ENCODE assay signal across 14 cellular contexts in genomic region chr19:13120817-13121216, GRCh38. TPM values are rescaled to one million over a fixed set of nuclear protein-coding genes. Genes with fewer than 3 reads are reported as not detected.
DNase-seq lines count a peak whose midpoint lies in the region; ATAC-seq, FAIRE-seq and TF ChIP-seq lines count a peak whose summit lies in the region.
"Had no signal": no experiment of that assay in that cellular context is flagged by ENCODE, and none has a peak within 500 bp of the region (broad histone marks: within the 10 kb centered on the region; RNA-seq: fewer than 3 reads in every experiment).

No MANE protein-coding gene starts in this region.

- H3K9ac ChIP-seq in HUES6 (ENCODE audit: low read length) (peak overlapping the region; percentile 52), K562 (ENCODE audit: insufficient read depth in 1 of 2, low read depth in 2 of 2, low read length in 2 of 2) (peak overlapping the region in 1 of 2 experiments; percentile 97; a peak in 1 of 4 replicates)

- peaks cover 5 to 68% (median 28%) of the 10 kb centered on the region in 4 donors for H3K4me1 Mint-ChIP-seq in CD4-positive, CD25-positive, alpha-beta regulatory T cell
- peaks cover 34% of the 10 kb centered on the region for H3K4me1 Mint-ChIP-seq in mesothelial cell of epicardium

- H3K4me3 Mint-ChIP-seq in CD4-positive, CD25-positive, alpha-beta regulatory T cell, result peak overlapping the region; percentile 56 to 90 (median 72)
- peak overlapping the region; percentile 14 for H3K4me3 Mint-ChIP-seq in mesothelial cell of epicardium

- intact Hi-C loops in K562 (cut with micrococcal nuclease), result no loop called here

- no peaks in the 10 kb centered on the region for H3K27me3 ChIP-seq in CD4-positive, CD25-positive, alpha-beta regulatory T cell (ENCODE audit: control insufficient read depth, insufficient read depth, low read length)
- H3K27me3 ChIP-seq in HUES6 (ENCODE audit: control insufficient read depth, insufficient read depth, low read length), result no peaks in the 10 kb centered on the region
- no peaks in the 10 kb centered on the region for H3K27me3 ChIP-seq in K562 (ENCODE audit: control insufficient read depth in 2 of 2, insufficient read depth in 2 of 2, low read length in 2 of 2)
- H3K27me3 ChIP-seq: gastrocnemius medialis, stomach had no signal

- peaks cover 37% of the 10 kb centered on the region for H3K4me1 ChIP-seq in CD4-positive, CD25-positive, alpha-beta regulatory T cell (ENCODE audit: control insufficient read depth, insufficient read depth, low read length, poor library complexity, severe bottlenecking)
- peaks cover 34% of the 10 kb centered on the region for H3K4me1 ChIP-seq in HUES6 (ENCODE audit: control insufficient read depth, insufficient read depth, low read length)
- H3K4me1 ChIP-seq in K562 (replicated peaks in 1 of 2; ENCODE audit: control insufficient read depth in 2 of 2, insufficient read depth in 2 of 2, low read length in 2 of 2), result peaks cover 21 to 48% of the 10 kb centered on the region in 2 experiments; a peak in 4 of 5 replicates

- peaks cover 12% of the 10 kb centered on the region for H3K9me1 ChIP-seq in K562 (ENCODE audit: control insufficient read depth, insufficient read depth, low read length)

- TF ChIP-seq EP300 in K562 (IDR thresholded peaks at IDR 0.05; ENCODE audit: low read length), result no peak

- peaks cover 94% of the 10 kb centered on the region for H3K79me2 ChIP-seq in K562 (ENCODE audit: control insufficient read depth, insufficient read depth, low read length)

- TF ChIP-seq RAD21 in K562 (CRISPR knock-in tag; conservative IDR thresholded peaks at IDR 0.05 in 1 of 2, IDR thresholded peaks at IDR 0.05 in 1 of 2), result no peak

- TF ChIP-seq CTCF in K562 (IDR thresholded peaks at IDR 0.05 in 2 of 3, conservative IDR thresholded peaks at IDR 0.05 in 1 of 3; ENCODE audit: insufficient read depth in 2 of 3, low read depth in 1 of 3, low read length in 3 of 3), result no peak
- TF ChIP-seq CTCF in mesothelial cell of epicardium (IDR thresholded peaks at IDR 0.05; ENCODE audit: unreplicated experiment), result no peak

- H3K4me2 ChIP-seq in K562 (ENCODE audit: insufficient read depth, low read length), result peak overlapping the region; percentile 88

- no peaks in the 10 kb centered on the region for H3K9me3 Mint-ChIP-seq in CD4-positive, CD25-positive, alpha-beta regulatory T cell
- H3K9me3 Mint-ChIP-seq in mesothelial cell of epicardium, result no peaks in the 10 kb centered on the region

- H3K27me3 Mint-ChIP-seq in CD4-positive, CD25-positive, alpha-beta regulatory T cell, result no peaks in the 10 kb centered on the region
- H3K27me3 Mint-ChIP-seq in mesothelial cell of epicardium (ENCODE audit: low read depth), result no peaks in the 10 kb centered on the region

- no peaks in the 10 kb centered on the region for H3K9me3 ChIP-seq in CD4-positive, CD25-positive, alpha-beta regulatory T cell (ENCODE audit: control insufficient read depth in 2 of 2, low read length in 2 of 2)
- H3K9me3 ChIP-seq in HUES6 (ENCODE audit: control insufficient read depth, insufficient read depth, low read depth, low read length), result no peaks in the 10 kb centered on the region
- no peaks in the 10 kb centered on the region for H3K9me3 ChIP-seq in K562 (replicated peaks; ENCODE audit: control insufficient read depth, insufficient read depth, low read depth, low read length)
- H3K9me3 ChIP-seq: gastrocnemius medialis, stomach had no signal

- ATAC-seq in CD4-positive, CD25-positive, alpha-beta regulatory T cell (ENCODE audit: low read depth in 2 of 2), result no peak
- no peak for ATAC-seq in K562
- ATAC-seq in GM19324 (IDR thresholded peaks at IDR 0.05; ENCODE audit: low FRiP score, unreplicated experiment), result no peak
- ATAC-seq in HG02884 (IDR thresholded peaks at IDR 0.05; ENCODE audit: unreplicated experiment), result no peak
- ATAC-seq: gastrocnemius medialis had no signal

- no TSS peak for BruUV-seq in K562 (replicated peaks; lab: Mats Ljungman, UMichigan)

- POLR2A ChIA-PET in K562 (lab: Yijun Ruan, JAX), result interaction anchor here (0.7 to 3.0 kb wide), 6 partner anchors 8 to 31 kb away, joined by 3 to 12 read pairs (median 4); partner anchors contain the start of genes IER2 and STX10

- FAIRE-seq in K562 (lab: Jason Lieb, UNC), result no peak
- FAIRE-seq: small intestine had no signal

- no peak for TF ChIP-seq POLR2A in K562 (conservative IDR thresholded peaks at IDR 0.05)

- no peak overlapping the region for H2AFZ ChIP-seq in K562 (ENCODE audit: low read depth, low read length)
- H2AFZ ChIP-seq: PC-9 had no signal

- DNase-seq in CD4-positive, CD25-positive, alpha-beta regulatory T cell, result no peak
- DNase-seq in K562 (ENCODE audit: extremely low read depth in 1 of 4, low spot score in 3 of 4), result no peak
- no peak for DNase-seq in mesothelial cell of epicardium (ENCODE audit: low spot score in 2 of 2, unreplicated experiment in 2 of 2)
- DNase-seq in NCI-H1694 treated with DMSO at 0.1 percent for 48 hours (lab: John Stamatoyannopoulos, UW), result no peak
- no peak for DNase-seq in NK-92 (lab: John Stamatoyannopoulos, UW; ENCODE audit: unreplicated experiment)
- DNase-seq: amygdala, gastrocnemius medialis, NCI-H1436 treated with DMSO at 0.1 percent for 48 hours, PC-9, small intestine, stomach had no signal

- no peak overlapping the region for H3K27ac ChIP-seq in CD4-positive, CD25-positive, alpha-beta regulatory T cell (ENCODE audit: insufficient read depth, low read length, poor library complexity, severe bottlenecking)
- H3K27ac ChIP-seq in HUES6 (ENCODE audit: low read depth, low read length) (peak overlapping the region; percentile 77; the same call in 1 of the 2 replicates), K562 (ENCODE audit: extremely low read depth, low read depth, low read length) (no peak overlapping the region)
- H3K27ac ChIP-seq: PC-9, stomach had no signal

- CTCF ChIA-PET in K562 (lab: Yijun Ruan, JAX; ENCODE audit: low intra/inter-chr PET ratio), result no interaction called here

- in situ Hi-C loops in K562 (cut with MboI), result no loop called here

- peak overlapping the region in 1 of 3 donors; percentile 69 for H3K27ac Mint-ChIP-seq in CD4-positive, CD25-positive, alpha-beta regulatory T cell
- peak overlapping the region; percentile 61 for H3K27ac Mint-ChIP-seq in mesothelial cell of epicardium

- no peaks in the 10 kb centered on the region for H3K36me3 Mint-ChIP-seq in CD4-positive, CD25-positive, alpha-beta regulatory T cell
- peaks cover 4% of the 10 kb centered on the region for H3K36me3 Mint-ChIP-seq in mesothelial cell of epicardium

- 82% methylated on average over 10 of the region's 10 CpGs for WGBS in K562 (ENCODE audit: insufficient coverage, low coverage, missing lambda C conversion rate)

- H4K20me1 ChIP-seq in K562 (replicated peaks; ENCODE audit: control insufficient read depth, insufficient read depth, low read length), result peaks cover 53% of the 10 kb centered on the region

- peaks cover 7% of the 10 kb centered on the region for H3K36me3 ChIP-seq in CD4-positive, CD25-positive, alpha-beta regulatory T cell (ENCODE audit: control insufficient read depth, insufficient read depth, low read length)
- H3K36me3 ChIP-seq in HUES6 (ENCODE audit: control insufficient read depth, insufficient read depth, low read length) (peaks cover 23% of the 10 kb centered on the region), K562 (ENCODE audit: control insufficient read depth, insufficient read depth, low read length) (peaks cover 63% of the 10 kb centered on the region)
- H3K36me3 ChIP-seq: gastrocnemius medialis had no signal

- H3K4me3 ChIP-seq in CD4-positive, CD25-positive, alpha-beta regulatory T cell (ENCODE audit: low read depth, low read length), result no peak overlapping the region
- peak overlapping the region; percentile 94; the same call in 1 of the 2 replicates for H3K4me3 ChIP-seq in HUES6 (ENCODE audit: low read depth, low read length)
- no peak overlapping the region for H3K4me3 ChIP-seq in K562
- H3K4me3 ChIP-seq: gastrocnemius medialis, PC-9, stomach had no signal

RNA-seq across cellular contexts. Expression of gene NACC1, which starts 2.8 kb away (rescaled TPM):
- total RNA-seq in CD4-positive, CD25-positive, alpha-beta regulatory T cell, result 25.4 TPM
- 1 to 10 TPM in 2 of 4 donors, under 1 TPM in 2; 0.71 to 2.5 (median 1.2) TPM for polyA plus RNA-seq in CD4-positive, CD25-positive, alpha-beta regulatory T cell
- 31.6 and 133 TPM in 2 replicates for total RNA-seq in K562 (2011; cell fraction: chromatin; rRNA removed; ENCODE audit: low replicate concordance)
- total RNA-seq in K562 (2011; cell fraction: nucleolus; rRNA removed), result 77.5 and 89.6 TPM in 2 replicates
- 35.3 and 45.1 TPM in 2 replicates for total RNA-seq in K562 (2011; cell fraction: nucleoplasm; rRNA removed)
- total RNA-seq in K562 (2014; rRNA removed), result 62.4 and 85.7 TPM in 2 replicates
- total RNA-seq in K562 (2014; rRNA removed; fragmentation: Illumina TruSeq; extraction: Trizol), result 9.1 and 9.5 TPM in 2 replicates
- total RNA-seq in K562 (2015; rRNA removed; fragmentation: Illumina TruSeq; extraction: Trizol), result 40.2 and 46.8 TPM in 2 replicates
- total RNA-seq in K562 (2021), result 93.0 and 96.6 TPM in 2 replicates
- polyA plus RNA-seq in K562 (2011; rRNA removed), result 25.8 and 49.0 TPM in 2 replicates
- polyA plus RNA-seq in K562 (2011; cell fraction: cytosol; rRNA removed), result 59.4 and 222 TPM in 2 replicates
- 52.2 and 123 TPM in 2 replicates for polyA plus RNA-seq in K562 (2011; cell fraction: nucleus; rRNA removed)
- polyA plus RNA-seq in K562 (2012), result 35.2 and 37.0 TPM in 2 replicates
- 23.2 and 90.7 TPM in 2 replicates for polyA plus RNA-seq in K562 (2014; fragmentation: Illumina TruSeq; extraction: Trizol)
- under 1 TPM; 0.04 to 0.17 TPM for polyA plus RNA-seq in K562 (2014; fragmentation: Nextera tagmentation; extraction: Ambion mirVana)
- 46.1 and 68.1 TPM in 2 replicates for polyA plus RNA-seq in K562 (2014; rRNA removed)
- 17.9 and 39.8 TPM in 2 replicates for polyA minus RNA-seq in K562 (2011; rRNA and poly(A)+ RNA removed)
- 67.5 and 79.0 TPM in 2 replicates for polyA minus RNA-seq in K562 (2011; cell fraction: cytosol; rRNA and poly(A)+ RNA removed)
- 16.6 and 18.0 TPM in 2 replicates for polyA minus RNA-seq in K562 (2011; cell fraction: nucleus; rRNA and poly(A)+ RNA removed)
- total RNA-seq in mesothelial cell of epicardium, result 63.0 to 76.4 TPM (median 74.5 TPM) in 3 replicates

RNA-seq across cellular contexts. Expression of gene TRMT1, which starts 4.3 kb away (rescaled TPM):
- total RNA-seq in CD4-positive, CD25-positive, alpha-beta regulatory T cell, result 57.6 TPM
- 10 to 100 TPM; 16.0 to 22.3 (median 19.9) TPM for polyA plus RNA-seq in CD4-positive, CD25-positive, alpha-beta regulatory T cell
- 73.3 and 179 TPM in 2 replicates for total RNA-seq in K562 (2011; cell fraction: chromatin; rRNA removed; ENCODE audit: low replicate concordance)
- 168 and 175 TPM in 2 replicates for total RNA-seq in K562 (2011; cell fraction: nucleolus; rRNA removed)
- total RNA-seq in K562 (2011; cell fraction: nucleoplasm; rRNA removed), result 79.0 and 80.0 TPM in 2 replicates
- total RNA-seq in K562 (2014; rRNA removed), result 89.1 and 113 TPM in 2 replicates
- 25.8 and 42.9 TPM in 2 replicates for total RNA-seq in K562 (2014; rRNA removed; fragmentation: Illumina TruSeq; extraction: Trizol)
- 54.3 and 60.2 TPM in 2 replicates for total RNA-seq in K562 (2015; rRNA removed; fragmentation: Illumina TruSeq; extraction: Trizol)
- total RNA-seq in K562 (2021), result 118 TPM in 2 replicates
- 44.1 and 53.3 TPM in 2 replicates for polyA plus RNA-seq in K562 (2011; rRNA removed)
- 39.2 and 80.0 TPM in 2 replicates for polyA plus RNA-seq in K562 (2011; cell fraction: cytosol; rRNA removed)
- 282 and 531 TPM in 2 replicates for polyA plus RNA-seq in K562 (2011; cell fraction: nucleus; rRNA removed)
- 59.6 and 77.8 TPM in 2 replicates for polyA plus RNA-seq in K562 (2012)
- polyA plus RNA-seq in K562 (2014; fragmentation: Illumina TruSeq; extraction: Trizol), result 84.8 and 96.2 TPM in 2 replicates
- polyA plus RNA-seq in K562 (2014; fragmentation: Nextera tagmentation; extraction: Ambion mirVana), result 10 to 100 TPM in 1 of 2 experiments, 1 to 10 TPM in 1; 5.8 to 10.9 TPM
- polyA plus RNA-seq in K562 (2014; rRNA removed), result 155 and 158 TPM in 2 replicates
- polyA minus RNA-seq in K562 (2011; rRNA and poly(A)+ RNA removed), result 23.7 and 27.9 TPM in 2 replicates
- 49.3 and 51.7 TPM in 2 replicates for polyA minus RNA-seq in K562 (2011; cell fraction: cytosol; rRNA and poly(A)+ RNA removed)
- polyA minus RNA-seq in K562 (2011; cell fraction: nucleus; rRNA and poly(A)+ RNA removed), result 50.5 and 77.3 TPM in 2 replicates
- 53.9 to 58.6 TPM (median 57.0 TPM) in 3 replicates for total RNA-seq in mesothelial cell of epicardium

RNA-seq across cellular contexts. Expression of gene LYL1, which starts 18.2 kb away (rescaled TPM):
- total RNA-seq in CD4-positive, CD25-positive, alpha-beta regulatory T cell, result 8.7 TPM
- polyA plus RNA-seq in CD4-positive, CD25-positive, alpha-beta regulatory T cell, result 10 to 100 TPM in 1 of 4 donors, 1 to 10 TPM in 3; 6.5 to 14.2 (median 7.5) TPM
- total RNA-seq in K562 (2011; cell fraction: chromatin; rRNA removed; ENCODE audit: low replicate concordance), result 54.5 and 112 TPM in 2 replicates
- 105 and 123 TPM in 2 replicates for total RNA-seq in K562 (2011; cell fraction: nucleolus; rRNA removed)
- total RNA-seq in K562 (2011; cell fraction: nucleoplasm; rRNA removed), result 74.6 and 89.7 TPM in 2 replicates
- total RNA-seq in K562 (2014; rRNA removed) (266 and 312 TPM in 2 replicates), K562 (2014; rRNA removed; fragmentation: Illumina TruSeq; extraction: Trizol) (13.2 and 17.7 TPM in 2 replicates), K562 (2015; rRNA removed; fragmentation: Illumina TruSeq; extraction: Trizol) (89.9 and 108 TPM in 2 replicates), K562 (2021) (216 and 218 TPM in 2 replicates), mesothelial cell of epicardium (3.4 to 4.0 TPM (median 3.8 TPM) in 3 replicates)
- polyA plus RNA-seq in K562 (2011; rRNA removed) (34.0 and 47.0 TPM in 2 replicates), K562 (2014; fragmentation: Illumina TruSeq; extraction: Trizol) (17.8 and 71.5 TPM in 2 replicates), K562 (2014; fragmentation: Nextera tagmentation; extraction: Ambion mirVana) (1 to 10 TPM; 1.3 to 1.6 TPM), K562 (2014; rRNA removed) (165 and 175 TPM in 2 replicates)
- polyA plus RNA-seq in K562 (2011; cell fraction: cytosol; rRNA removed), result 73.1 and 246 TPM in 2 replicates
- polyA plus RNA-seq in K562 (2011; cell fraction: nucleus; rRNA removed), result 76.6 and 132 TPM in 2 replicates
- 144 and 229 TPM in 2 replicates for polyA plus RNA-seq in K562 (2012)
- 12.7 and 14.2 TPM in 2 replicates for polyA minus RNA-seq in K562 (2011; rRNA and poly(A)+ RNA removed)
- polyA minus RNA-seq in K562 (2011; cell fraction: cytosol; rRNA and poly(A)+ RNA removed), result 46.0 and 79.3 TPM in 2 replicates
- polyA minus RNA-seq in K562 (2011; cell fraction: nucleus; rRNA and poly(A)+ RNA removed), result 37.4 and 52.3 TPM in 2 replicates

RNA-seq across cellular contexts. Expression of gene STX10, which starts 29.4 kb away (rescaled TPM):
- 56.5 TPM for total RNA-seq in CD4-positive, CD25-positive, alpha-beta regulatory T cell
- 10 to 100 TPM; 52.4 to 68.2 (median 58.9) TPM for polyA plus RNA-seq in CD4-positive, CD25-positive, alpha-beta regulatory T cell
- total RNA-seq in K562 (2011; cell fraction: chromatin; rRNA removed; ENCODE audit: low replicate concordance), result 25.6 and 67.7 TPM in 2 replicates
- 56.9 and 60.3 TPM in 2 replicates for total RNA-seq in K562 (2011; cell fraction: nucleolus; rRNA removed)
- 42.4 and 42.7 TPM in 2 replicates for total RNA-seq in K562 (2011; cell fraction: nucleoplasm; rRNA removed)
- total RNA-seq in K562 (2014; rRNA removed) (57.8 and 59.2 TPM in 2 replicates), K562 (2014; rRNA removed; fragmentation: Illumina TruSeq; extraction: Trizol) (12.6 and 19.0 TPM in 2 replicates), K562 (2015; rRNA removed; fragmentation: Illumina TruSeq; extraction: Trizol) (31.0 and 33.9 TPM in 2 replicates), K562 (2021) (39.6 and 41.6 TPM in 2 replicates), mesothelial cell of epicardium (52.7 to 58.4 TPM (median 56.7 TPM) in 3 replicates)
- polyA plus RNA-seq in K562 (2011; rRNA removed) (46.6 and 77.4 TPM in 2 replicates), K562 (2014; fragmentation: Illumina TruSeq; extraction: Trizol) (30.3 and 35.2 TPM in 2 replicates), K562 (2014; fragmentation: Nextera tagmentation; extraction: Ambion mirVana) (1 to 10 TPM in 1 of 2 experiments, under 1 TPM in 1; 0.51 to 1.7 TPM), K562 (2014; rRNA removed) (66.3 and 78.0 TPM in 2 replicates)
- polyA plus RNA-seq in K562 (2011; cell fraction: cytosol; rRNA removed), result 62.2 and 72.6 TPM in 2 replicates
- polyA plus RNA-seq in K562 (2011; cell fraction: nucleus; rRNA removed), result 159 and 172 TPM in 2 replicates
- 46.6 and 75.7 TPM in 2 replicates for polyA plus RNA-seq in K562 (2012)
- 12.8 and 14.0 TPM in 2 replicates for polyA minus RNA-seq in K562 (2011; rRNA and poly(A)+ RNA removed)
- 14.0 and 15.9 TPM in 2 replicates for polyA minus RNA-seq in K562 (2011; cell fraction: cytosol; rRNA and poly(A)+ RNA removed)
- polyA minus RNA-seq in K562 (2011; cell fraction: nucleus; rRNA and poly(A)+ RNA removed), result 10.5 and 19.3 TPM in 2 replicates

RNA-seq across cellular contexts. Expression of gene IER2, which starts 29.4 kb away (rescaled TPM):
- total RNA-seq in CD4-positive, CD25-positive, alpha-beta regulatory T cell, result 478 TPM
- 100 to 1,000 TPM; 144 to 234 (median 197) TPM for polyA plus RNA-seq in CD4-positive, CD25-positive, alpha-beta regulatory T cell
- total RNA-seq in K562 (2011; cell fraction: chromatin; rRNA removed; ENCODE audit: low replicate concordance), result 67.1 and 140 TPM in 2 replicates
- 139 and 159 TPM in 2 replicates for total RNA-seq in K562 (2011; cell fraction: nucleolus; rRNA removed)
- 90.2 and 96.9 TPM in 2 replicates for total RNA-seq in K562 (2011; cell fraction: nucleoplasm; rRNA removed)
- total RNA-seq in K562 (2014; rRNA removed) (84.5 and 134 TPM in 2 replicates), K562 (2014; rRNA removed; fragmentation: Illumina TruSeq; extraction: Trizol) (23.6 and 24.4 TPM in 2 replicates), K562 (2015; rRNA removed; fragmentation: Illumina TruSeq; extraction: Trizol) (14.8 and 17.4 TPM in 2 replicates), K562 (2021) (205 and 214 TPM in 2 replicates), mesothelial cell of epicardium (278 to 284 TPM (median 282 TPM) in 3 replicates)
- polyA plus RNA-seq in K562 (2011; rRNA removed) (23.7 and 32.9 TPM in 2 replicates), K562 (2014; fragmentation: Illumina TruSeq; extraction: Trizol) (35.5 and 67.9 TPM in 2 replicates), K562 (2014; fragmentation: Nextera tagmentation; extraction: Ambion mirVana) (1 to 10 TPM; 4.5 to 5.1 TPM), K562 (2014; rRNA removed) (127 and 140 TPM in 2 replicates)
- 37.6 and 91.2 TPM in 2 replicates for polyA plus RNA-seq in K562 (2011; cell fraction: cytosol; rRNA removed)
- polyA plus RNA-seq in K562 (2011; cell fraction: nucleus; rRNA removed), result 112 and 193 TPM in 2 replicates
- polyA plus RNA-seq in K562 (2012), result 158 and 169 TPM in 2 replicates
- polyA minus RNA-seq in K562 (2011; rRNA and poly(A)+ RNA removed), result 8.8 and 9.1 TPM in 2 replicates
- polyA minus RNA-seq in K562 (2011; cell fraction: cytosol; rRNA and poly(A)+ RNA removed), result 38.4 and 48.8 TPM in 2 replicates
- 39.2 and 41.5 TPM in 2 replicates for polyA minus RNA-seq in K562 (2011; cell fraction: nucleus; rRNA and poly(A)+ RNA removed)
